Comparison of ENCODE assay signal across 8 cellular contexts in the genomic region with DNA sequence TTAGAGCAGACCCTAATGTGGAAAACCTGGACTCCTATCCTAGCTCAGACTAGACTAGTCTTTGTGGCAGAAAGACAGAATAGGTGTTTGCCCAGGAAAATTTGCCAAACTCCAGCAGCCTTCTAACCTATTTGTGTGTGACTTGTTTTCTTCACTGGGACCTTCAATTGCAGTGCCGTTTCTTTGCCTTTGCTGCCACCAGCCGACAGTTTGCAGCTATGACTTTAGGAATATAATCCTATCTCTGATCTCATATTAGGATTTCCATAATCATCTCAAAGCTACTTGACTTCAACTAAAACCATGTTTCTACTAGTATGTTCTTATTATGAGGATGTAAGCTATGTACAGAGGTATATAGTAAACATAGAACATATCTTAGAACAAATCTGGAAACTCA.
DNase-seq lines count a peak whose midpoint lies in the region; ATAC-seq and TF ChIP-seq lines count a peak whose summit lies in the region.

No MANE protein-coding gene starts in this region.

- H3K4me1 ChIP-seq in KMS-11 (ENCODE audit: low read depth, poor library complexity, severe bottlenecking), result no peaks in the 10 kb centered on the region

- no peaks in the 10 kb centered on the region for H4K20me1 ChIP-seq in KMS-11 (ENCODE audit: insufficient read depth)

- TF ChIP-seq CTCF in KMS-11 (conservative IDR thresholded peaks at IDR 0.05; ENCODE audit: low read depth, low read length) (peak; percentile 73), WERI-Rb-1 (IDR thresholded peaks at IDR 0.05; ENCODE audit: low read depth, low read length) (peak; percentile 31)

- H3K27me3 ChIP-seq in KMS-11 (ENCODE audit: insufficient read depth, low read depth), result no peaks in the 10 kb centered on the region
- no peaks in the 10 kb centered on the region for H3K27me3 ChIP-seq in WERI-Rb-1 (ENCODE audit: insufficient read depth, low read depth, severe bottlenecking)

- intact Hi-C loops in posterior vena cava (cut with DNase I), result no loop called here

- H3K9me3 ChIP-seq in WERI-Rb-1 (ENCODE audit: severe bottlenecking), result no peaks in the 10 kb centered on the region

- DNase-seq in NCI-H1105 treated with DMSO at 0.1 percent for 48 hours (lab: John Stamatoyannopoulos, UW), result peak; percentile 33
- DNase-seq in NCI-H1105 (lab: John Stamatoyannopoulos, UW), result no peak
- peak; percentile 15 for DNase-seq in WERI-Rb-1
- peak; percentile 3 to 28 for DNase-seq in hippocampal formation (lab: John Stamatoyannopoulos, UW)
- DNase-seq in posterior vena cava (ENCODE audit: low spot score), result no peak
- DNase-seq in NCI-H2029 (lab: John Stamatoyannopoulos, UW), result no peak

- ATAC-seq in HG02870 (IDR thresholded peaks at IDR 0.05; ENCODE audit: unreplicated experiment), result no peak

- H3K4me3 ChIP-seq in KMS-11 (IDR thresholded peaks at IDR 0.05; ENCODE audit: insufficient read depth, low read depth, low read length) (no peak overlapping the region), WERI-Rb-1 (ENCODE audit: low read depth, low read length) (no peak overlapping the region)

- no peak overlapping the region for H3K9ac ChIP-seq in KMS-11

- no peak overlapping the region for H2AFZ ChIP-seq in KMS-11 (ENCODE audit: low read depth)

- no peak overlapping the region for H3K4me2 ChIP-seq in KMS-11

- H3K27ac ChIP-seq in KMS-11 (no peak overlapping the region), WERI-Rb-1 (no peak overlapping the region)

- no peaks in the 10 kb centered on the region for H3K79me2 ChIP-seq in KMS-11 (ENCODE audit: insufficient read depth, low read depth)

- H3K36me3 ChIP-seq in KMS-11 (ENCODE audit: insufficient read depth), result no peaks in the 10 kb centered on the region
- H3K36me3 ChIP-seq in WERI-Rb-1, result no peaks in the 10 kb centered on the region

Comparison
In these comparisons a context has a peak if more than half of its experiments do, and no peak if none do; other contexts are left out.
1. DNase-seq: peak in NCI-H1105 treated with DMSO at 0.1 percent for 48 hours (single experiment), WERI-Rb-1 (single experiment) and hippocampal formation (2 of 2); none in NCI-H1105 (single experiment), posterior vena cava (single experiment) and NCI-H2029 (single experiment).